18 cellular contexts compared by ENCODE assay signal in genomic region chr5:94028001-94028400, GRCh38.
A peak's percentile ranks its signal among the peaks of the same experiment; 100 is the strongest.
DNase-seq lines count a peak whose midpoint lies in the region; ATAC-seq, FAIRE-seq and TF ChIP-seq lines count a peak whose summit lies in the region.
"Had no signal": no experiment of that assay in that cellular context is flagged by ENCODE, and none has a peak within 500 bp of the region (broad histone marks: within the 10 kb centered on the region; RNA-seq: fewer than 3 reads in every experiment).

No MANE protein-coding gene starts in this region.

- H4K20me1 ChIP-seq in smooth muscle cell (ENCODE audit: low read depth), result no peaks in the 10 kb centered on the region

- no peaks in the 10 kb centered on the region for H3K4me1 ChIP-seq in smooth muscle cell (ENCODE audit: low read depth)
- peaks cover 7% of the 10 kb centered on the region for H3K4me1 ChIP-seq in lower lobe of right lung

- no peak overlapping the region for H3K4me2 ChIP-seq in smooth muscle cell
- H3K4me2 ChIP-seq: KMS-11 had no signal

- no peak overlapping the region for H2AFZ ChIP-seq in smooth muscle cell (ENCODE audit: low read depth)
- H2AFZ ChIP-seq: GM23248 had no signal

- H3K4me3 ChIP-seq in bronchial epithelial cell (ENCODE audit: low read depth, low read length), result no peak overlapping the region
- H3K4me3 ChIP-seq in kidney epithelial cell (ENCODE audit: low read depth, low read length), result no peak overlapping the region
- H3K4me3 ChIP-seq in smooth muscle cell, result no peak overlapping the region
- H3K4me3 ChIP-seq in lower lobe of right lung, result no peak overlapping the region
- H3K4me3 ChIP-seq: GM23248 had no signal

- H3K27me3 ChIP-seq in bronchial epithelial cell (ENCODE audit: control insufficient read depth, insufficient read depth, low read length) (no peaks in the 10 kb centered on the region), kidney epithelial cell (ENCODE audit: control insufficient read depth, insufficient read depth, low read length) (no peaks in the 10 kb centered on the region), smooth muscle cell (ENCODE audit: low read depth) (no peaks in the 10 kb centered on the region), lower lobe of right lung (ENCODE audit: low read depth) (no peaks in the 10 kb centered on the region)

- H3F3A ChIP-seq in smooth muscle cell (ENCODE audit: low read depth), result no peaks in the 10 kb centered on the region

- DNase-seq in NCI-H69 (lab: John Stamatoyannopoulos, UW) (peak; percentile 33), bronchial epithelial cell (ENCODE audit: low read depth) (peak; percentile 55), kidney epithelial cell (ENCODE audit: low read depth) (peak; percentile 19), smooth muscle cell (lab: John Stamatoyannopoulos, UW; ENCODE audit: unreplicated experiment) (no peak), lower lobe of right lung (no peak), NCI-H446 treated with DMSO at 0.1 percent for 48 hours (lab: John Stamatoyannopoulos, UW) (no peak)
- DNase-seq: Calu3; CD4-positive, alpha-beta T cell; GDM1; GM23248; MM.1S; NCI-H1105; NCI-H1694 treated with DMSO at 0.1 percent for 48 hours; NCI-H2171; NCI-H510A; SIG-M5 had no signal

- no peak for ATAC-seq in lower lobe of right lung
- no peak for ATAC-seq in HG02642 (IDR thresholded peaks at IDR 0.05; ENCODE audit: poor library complexity, unreplicated experiment)

- intact Hi-C loops in lower lobe of right lung (cut with DNase I), result no loop called here

- FAIRE-seq in bronchial epithelial cell (lab: Jason Lieb, UNC), result no peak

- peak overlapping the region; percentile 45 for H3K9ac ChIP-seq in smooth muscle cell (ENCODE audit: low read depth)
- H3K9ac ChIP-seq: GM23248, KMS-11 had no signal

- no peaks in the 10 kb centered on the region for H3K36me3 ChIP-seq in bronchial epithelial cell (ENCODE audit: control insufficient read depth, insufficient read depth, low read length)
- H3K36me3 ChIP-seq in kidney epithelial cell (ENCODE audit: control insufficient read depth, insufficient read depth, low read length), result no peaks in the 10 kb centered on the region
- peaks cover 3% of the 10 kb centered on the region for H3K36me3 ChIP-seq in smooth muscle cell (ENCODE audit: low read depth)
- H3K36me3 ChIP-seq in lower lobe of right lung, result no peaks in the 10 kb centered on the region

- TF ChIP-seq CTCF in bronchial epithelial cell (IDR thresholded peaks at IDR 0.05; ENCODE audit: insufficient read depth, low read length, severe bottlenecking) (no peak), kidney epithelial cell (IDR thresholded peaks at IDR 0.05; ENCODE audit: insufficient read depth, low read length, poor library complexity, severe bottlenecking) (no peak), smooth muscle cell (IDR thresholded peaks at IDR 0.05; ENCODE audit: borderline replicate concordance, insufficient read depth, poor library complexity, severe bottlenecking) (no peak), lower lobe of right lung (IDR thresholded peaks at IDR 0.05) (no peak)

- H3K9me3 ChIP-seq in smooth muscle cell (replicated peaks; ENCODE audit: low read depth) (no peaks in the 10 kb centered on the region), lower lobe of right lung (no peaks in the 10 kb centered on the region)

- 44% methylated on average over 1 of the region's 1 CpG for WGBS in smooth muscle cell (ENCODE audit: low lambda C conversion rate)

- no peaks in the 10 kb centered on the region for H3K79me2 ChIP-seq in smooth muscle cell (ENCODE audit: low read depth)

- H3K27ac ChIP-seq in smooth muscle cell (ENCODE audit: low read depth), result peak overlapping the region; percentile 85
- H3K27ac ChIP-seq in lower lobe of right lung, result no peak overlapping the region
- H3K27ac ChIP-seq: GM23248, KMS-11 had no signal

Comparison
In these comparisons a context has a peak if more than half of its experiments do, and no peak if none do; other contexts are left out.
1. DNase-seq: peak in NCI-H69 (single experiment), bronchial epithelial cell (single experiment) and kidney epithelial cell (single experiment); none in smooth muscle cell (single experiment), lower lobe of right lung (single experiment) and NCI-H446 treated with DMSO at 0.1 percent for 48 hours (single experiment).